In the genomic region with DNA sequence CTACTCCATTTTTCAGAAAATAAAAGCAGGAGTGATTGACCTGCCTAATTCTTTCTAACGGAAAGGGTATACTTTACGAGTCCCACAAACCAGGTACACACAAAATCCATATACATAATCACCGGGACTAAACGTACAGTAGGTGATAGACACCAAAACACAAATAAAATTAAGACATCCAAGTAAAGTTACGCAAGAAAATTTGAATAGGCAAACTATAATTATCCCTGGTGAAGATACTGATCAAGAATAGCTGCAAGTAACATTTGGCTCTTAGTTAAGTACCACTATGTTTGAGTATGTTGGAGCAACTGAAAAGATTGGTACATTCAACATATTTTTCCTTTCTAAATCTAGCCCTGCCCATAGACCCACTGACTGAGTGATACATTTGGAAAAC, we compare ENCODE assay signal across 1 cellular context.
TF ChIP-seq lines count a peak whose summit lies in the region.

No MANE protein-coding gene starts in this region.

TF ChIP-seq in HepG2, 621 proteins besides CTCF, POLR2A, EP300 and RAD21 (continued from another document):
- TF ChIP-seq, protein P1, sequence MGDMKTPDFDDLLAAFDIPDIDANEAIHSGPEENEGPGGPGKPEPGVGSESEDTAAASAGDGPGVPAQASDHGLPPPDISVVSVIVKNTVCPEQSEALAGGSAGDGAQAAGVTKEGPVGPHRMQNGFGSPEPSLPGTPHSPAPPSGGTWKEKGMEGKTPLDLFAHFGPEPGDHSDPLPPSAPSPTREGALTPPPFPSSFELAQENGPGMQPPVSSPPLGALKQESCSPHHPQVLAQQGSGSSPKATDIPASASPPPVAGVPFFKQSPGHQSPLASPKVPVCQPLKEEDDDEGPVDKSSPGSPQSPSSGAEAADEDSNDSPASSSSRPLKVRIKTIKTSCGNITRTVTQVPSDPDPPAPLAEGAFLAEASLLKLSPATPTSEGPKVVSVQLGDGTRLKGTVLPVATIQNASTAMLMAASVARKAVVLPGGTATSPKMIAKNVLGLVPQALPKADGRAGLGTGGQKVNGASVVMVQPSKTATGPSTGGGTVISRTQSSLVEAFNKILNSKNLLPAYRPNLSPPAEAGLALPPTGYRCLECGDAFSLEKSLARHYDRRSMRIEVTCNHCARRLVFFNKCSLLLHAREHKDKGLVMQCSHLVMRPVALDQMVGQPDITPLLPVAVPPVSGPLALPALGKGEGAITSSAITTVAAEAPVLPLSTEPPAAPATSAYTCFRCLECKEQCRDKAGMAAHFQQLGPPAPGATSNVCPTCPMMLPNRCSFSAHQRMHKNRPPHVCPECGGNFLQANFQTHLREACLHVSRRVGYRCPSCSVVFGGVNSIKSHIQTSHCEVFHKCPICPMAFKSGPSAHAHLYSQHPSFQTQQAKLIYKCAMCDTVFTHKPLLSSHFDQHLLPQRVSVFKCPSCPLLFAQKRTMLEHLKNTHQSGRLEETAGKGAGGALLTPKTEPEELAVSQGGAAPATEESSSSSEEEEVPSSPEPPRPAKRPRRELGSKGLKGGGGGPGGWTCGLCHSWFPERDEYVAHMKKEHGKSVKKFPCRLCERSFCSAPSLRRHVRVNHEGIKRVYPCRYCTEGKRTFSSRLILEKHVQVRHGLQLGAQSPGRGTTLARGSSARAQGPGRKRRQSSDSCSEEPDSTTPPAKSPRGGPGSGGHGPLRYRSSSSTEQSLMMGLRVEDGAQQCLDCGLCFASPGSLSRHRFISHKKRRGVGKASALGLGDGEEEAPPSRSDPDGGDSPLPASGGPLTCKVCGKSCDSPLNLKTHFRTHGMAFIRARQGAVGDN (CRISPR knock-in tag; IDR thresholded peaks at IDR 0.05), result no peak
- TF ChIP-seq ARNTL (CRISPR knock-in tag; IDR thresholded peaks at IDR 0.05) (no peak), RARG (CRISPR knock-in tag; IDR thresholded peaks at IDR 0.05; ENCODE audit: low read depth) (no peak), RFXAP (CRISPR knock-in tag; IDR thresholded peaks at IDR 0.05; ENCODE audit: borderline replicate concordance) (no peak)
